Comparison of ENCODE assay signal across 27 cellular contexts in genomic region chr14:99991306-99991705, GRCh38.
"Had no signal": no experiment of that assay in that cellular context is flagged by ENCODE, and none has a peak within 500 bp of the region (broad histone marks: within the 10 kb centered on the region; RNA-seq: fewer than 3 reads in every experiment).

No MANE protein-coding gene starts in this region.

- H3K27ac Mint-ChIP-seq: effector memory CD8-positive, alpha-beta T cell; immature natural killer cell; natural killer cell; stimulated activated naive B cell treated with anti-CD40 and anti-IgM and Interleukin-4, amounts not matched to agents 10 μg/mL and 1 μg/mL and 100 μg/mL, for 72 hours; stimulated activated naive CD8-positive, alpha-beta T cell treated with anti-CD3 and anti-CD28 coated beads, Interleukin-15, Interleukin-2, amounts not matched to agents 100 ng/mL and 50 ng/mL, for 24 hours had no signal

- H3K27ac ChIP-seq: coronary artery, esophagus squamous epithelium, lower lobe of right lung, ovary, psoas muscle, sigmoid colon, spleen, suprapubic skin, transverse colon, upper lobe of right lung, uterus had no signal

- H3K9me3 ChIP-seq: esophagus squamous epithelium, lower lobe of right lung, ovary, psoas muscle, sigmoid colon, spleen, suprapubic skin, transverse colon, upper lobe of right lung, uterus had no signal

- FAIRE-seq: endometrium had no signal

- H3K27me3 ChIP-seq: esophagus squamous epithelium, ovary, sigmoid colon, spleen, suprapubic skin, upper lobe of right lung, uterus had no signal

- H3K4me3 Mint-ChIP-seq: effector memory CD8-positive, alpha-beta T cell; immature natural killer cell; natural killer cell; stimulated activated naive B cell treated with anti-CD40 and anti-IgM and Interleukin-4, amounts not matched to agents 10 μg/mL and 1 μg/mL and 100 μg/mL, for 72 hours; stimulated activated naive CD8-positive, alpha-beta T cell treated with anti-CD3 and anti-CD28 coated beads, Interleukin-15, Interleukin-2, amounts not matched to agents 100 ng/mL and 50 ng/mL, for 24 hours had no signal

- DNase-seq: dermis blood vessel endothelial cell; effector memory CD8-positive, alpha-beta T cell; erythroblast; esophagus squamous epithelium; foreskin melanocyte; glutamatergic neuron; hypothalamus; immature natural killer cell; islet precursor cell; left ventricle myocardium superior; lower lobe of right lung; natural killer cell; occipital lobe; ovary; posterior cingulate gyrus; psoas muscle; right cardiac atrium; sigmoid colon; spleen; stimulated activated naive B cell treated with anti-CD40 and anti-IgM and Interleukin-4, amounts not matched to agents 10 μg/mL and 1 μg/mL and 100 μg/mL, for 72 hours; transverse colon; upper lobe of right lung; uterus had no signal

- ATAC-seq: effector memory CD8-positive, alpha-beta T cell; left ventricle myocardium superior; lower lobe of right lung; natural killer cell; psoas muscle; right cardiac atrium; stimulated activated naive B cell treated with anti-CD40 and anti-IgM and Interleukin-4, amounts not matched to agents 10 μg/mL and 1 μg/mL and 100 μg/mL, for 72 hours; upper lobe of right lung had no signal

- H3K9me3 Mint-ChIP-seq: effector memory CD8-positive, alpha-beta T cell; immature natural killer cell; natural killer cell; stimulated activated naive B cell treated with anti-CD40 and anti-IgM and Interleukin-4, amounts not matched to agents 10 μg/mL and 1 μg/mL and 100 μg/mL, for 72 hours; stimulated activated naive CD8-positive, alpha-beta T cell treated with anti-CD3 and anti-CD28 coated beads, Interleukin-15, Interleukin-2, amounts not matched to agents 100 ng/mL and 50 ng/mL, for 24 hours had no signal

- H3K4me3 ChIP-seq: coronary artery, esophagus squamous epithelium, lower lobe of right lung, ovary, psoas muscle, sigmoid colon, spleen, suprapubic skin, transverse colon, upper lobe of right lung, uterus had no signal

- H3K36me3 ChIP-seq: esophagus squamous epithelium, lower lobe of right lung, ovary, sigmoid colon, spleen, suprapubic skin, transverse colon, upper lobe of right lung, uterus had no signal

- H3K4me1 ChIP-seq: psoas muscle, sigmoid colon, transverse colon, uterus had no signal

- H3K36me3 Mint-ChIP-seq: immature natural killer cell; natural killer cell; stimulated activated naive B cell treated with anti-CD40 and anti-IgM and Interleukin-4, amounts not matched to agents 10 μg/mL and 1 μg/mL and 100 μg/mL, for 72 hours had no signal
